Comparison of ENCODE assay signal across 1 cellular context in the genomic region with DNA sequence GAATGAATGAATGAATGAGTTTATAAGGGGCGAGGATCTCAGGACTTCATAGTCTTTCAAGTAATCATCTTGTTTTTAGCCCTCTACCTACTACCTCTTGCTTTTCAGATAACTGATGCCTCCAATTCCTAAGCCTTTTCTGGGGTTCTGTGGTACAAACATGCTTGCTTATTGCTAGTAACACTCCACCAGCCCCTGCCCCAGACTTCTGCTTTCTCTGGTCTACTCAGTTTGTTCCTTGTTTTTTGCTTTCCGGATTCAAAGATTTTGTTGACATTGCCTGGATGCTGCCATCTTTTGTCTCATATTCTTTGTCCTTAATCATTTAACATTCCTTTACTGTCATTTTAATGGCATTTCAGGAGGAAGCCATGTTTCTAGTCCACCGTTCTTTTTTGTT.
TF ChIP-seq lines count a peak whose summit lies in the region.

No MANE protein-coding gene starts in this region.

TF ChIP-seq in K562, 482 proteins besides CTCF, POLR2A, EP300 and RAD21:
- TF ChIP-seq ZNF830 (CRISPR knock-in tag; IDR thresholded peaks at IDR 0.05), result no peak
- TF ChIP-seq STAT5A (IDR thresholded peaks at IDR 0.05; ENCODE audit: borderline replicate concordance, low read length), result no peak
- peak; percentile 89 for TF ChIP-seq ZNF24 (IDR thresholded peaks at IDR 0.05)
- no peak for TF ChIP-seq GTF2A2 (tag; IDR thresholded peaks at IDR 0.05)
- 0 out of 2 replicates have a peak, but pooled peaks have one; percentile 20 for TF ChIP-seq SPI1 (IDR thresholded peaks at IDR 0.05; ENCODE audit: borderline replicate concordance, low read depth, low read length)
- TF ChIP-seq KDM4B (IDR thresholded peaks at IDR 0.05; ENCODE audit: borderline replicate concordance in 2 of 2, low read depth in 1 of 2), result no peak
